8 cellular contexts compared by ENCODE assay signal in genomic region chr2:96874099-96874831, GRCh38. TPM values are rescaled to one million over a fixed set of nuclear protein-coding genes. Genes with fewer than 3 reads are reported as not detected.
DNase-seq lines count a peak whose midpoint lies in the region; ATAC-seq, FAIRE-seq and TF ChIP-seq lines count a peak whose summit lies in the region.

No MANE protein-coding gene starts in this region.

- peak; percentile 53 for DNase-seq in activated CD8-positive, alpha-beta T cell treated with anti-CD3 and anti-CD28 coated beads for 36 hours
- no peak for DNase-seq in activated CD8-positive, alpha-beta T cell treated with anti-CD3 and anti-CD28 coated beads, Interleukin-2, amount 10 ng/mL, durations not matched to agents 7 days and 5 days
- DNase-seq in H1 (ENCODE audit: low read depth in 1 of 2, low spot score in 2 of 2): no peak
- DNase-seq in NCI-H345 treated with DMSO at 0.1 percent for 48 hours (lab: John Stamatoyannopoulos, UW; ENCODE audit: unreplicated experiment): no peak
- no peak for DNase-seq in COLO829 (ENCODE audit: low spot score)

- POLR2A ChIA-PET in activated CD8-positive, alpha-beta T cell treated with anti-CD3 and anti-CD28 coated beads for 36 hours (lab: Charles Lee): interaction anchor here (1.2 to 2.2 kb wide), 3 partner anchors 11 to 69 kb away, joined by 4 to 9 read pairs (median 4); partner anchors contain the start of gene ANKRD39
- POLR2A ChIA-PET in activated CD8-positive, alpha-beta T cell treated with anti-CD3 and anti-CD28 coated beads, Interleukin-2, amount 10 ng/mL, durations not matched to agents 7 days and 5 days (lab: Charles Lee): interaction anchor here (0.7 to 1.0 kb wide), 2 partner anchors 17 to 51 kb away, joined by 3 read pairs; partner anchors contain the start of gene ANKRD39
- POLR2A ChIA-PET in H1 (lab: Charles Lee; ENCODE audit: partially characterized antibody): interaction anchor here (0.6 to 4.7 kb wide), 13 partner anchors 9 to 73 kb away, joined by 3 to 25 read pairs (median 4); partner anchors contain the start of genes ANKRD23 and ANKRD39

- TF ChIP-seq CTCF in activated CD8-positive, alpha-beta T cell treated with anti-CD3 and anti-CD28 coated beads for 36 hours (IDR thresholded peaks at IDR 0.05): no peak
- TF ChIP-seq CTCF in H1 (IDR thresholded peaks at IDR 0.05; ENCODE audit: control extremely low read depth in 1 of 3, insufficient read depth in 1 of 3, low read depth in 1 of 3, low read length in 3 of 3): no peak

- ATAC-seq in activated CD8-positive, alpha-beta T cell treated with anti-CD3 and anti-CD28 coated beads for 36 hours: peak; percentile 46
- ATAC-seq in activated CD8-positive, alpha-beta T cell treated with anti-CD3 and anti-CD28 coated beads, Interleukin-2, amount 10 ng/mL, durations not matched to agents 7 days and 5 days: no peak
- peak; percentile 42 for ATAC-seq in HG02981 (IDR thresholded peaks at IDR 0.05; ENCODE audit: unreplicated experiment)
- no peak for ATAC-seq in HG03469 (IDR thresholded peaks at IDR 0.05; ENCODE audit: unreplicated experiment)

- CTCF ChIA-PET in activated CD8-positive, alpha-beta T cell treated with anti-CD3 and anti-CD28 coated beads for 36 hours (lab: Charles Lee): interaction anchor here (1.2 to 2.0 kb wide), 4 partner anchors 16 to 82 kb away, joined by 3 to 14 read pairs (median 4); partner anchors contain the start of gene ANKRD39
- CTCF ChIA-PET in activated CD8-positive, alpha-beta T cell treated with anti-CD3 and anti-CD28 coated beads, Interleukin-2, amount 10 ng/mL, durations not matched to agents 7 days and 5 days (lab: Charles Lee): interaction anchor here (2.6 kb wide), 1 partner anchor 16 kb away, joined by 13 read pairs; the partner anchor contains the start of gene ANKRD39
- CTCF ChIA-PET in H1 (lab: Charles Lee; ENCODE audit: partially characterized antibody): interaction anchor here (0.6 to 8.1 kb wide), 17 partner anchors 9 to 238 kb away, joined by 3 to 48 read pairs (median 5); partner anchors contain the start of gene ANKRD39

- H3K27ac ChIP-seq in H1 (ENCODE audit: low read depth, low read length) (no peak overlapping the region), subcutaneous abdominal adipose tissue (ENCODE audit: low read depth, low read length) (peak overlapping the region; percentile 76)

- no peaks in the 10 kb centered on the region for H3K9me3 ChIP-seq in H1 (ENCODE audit: insufficient read depth in 2 of 2, low read depth in 1 of 2, low read length in 1 of 2)
- no peaks in the 10 kb centered on the region for H3K9me3 ChIP-seq in subcutaneous abdominal adipose tissue (ENCODE audit: control insufficient read depth in 5 of 5, low read length in 5 of 5)

- intact Hi-C loops in activated CD8-positive, alpha-beta T cell treated with anti-CD3 and anti-CD28 coated beads for 36 hours (cut with micrococcal nuclease): no loop called here

- H3K18ac ChIP-seq in H1 (ENCODE audit: extremely low read depth, low read length): peak overlapping the region; percentile 39

- no peak overlapping the region for H2BK120ac ChIP-seq in H1 (replicated peaks; ENCODE audit: low read depth, low read length)

- peak overlapping the region; percentile 87; the same call in 1 of the 2 replicates for H2BK12ac ChIP-seq in H1 (ENCODE audit: low read depth, low read length)

- H3K9me3 Mint-ChIP-seq in activated CD8-positive, alpha-beta T cell treated with anti-CD3 and anti-CD28 coated beads for 36 hours: no peaks in the 10 kb centered on the region
- H3K9me3 Mint-ChIP-seq in activated CD8-positive, alpha-beta T cell treated with anti-CD3 and anti-CD28 coated beads, Interleukin-2, amount 10 ng/mL, durations not matched to agents 7 days and 5 days (ENCODE audit: insufficient read depth): no peaks in the 10 kb centered on the region

- H3K79me2 ChIP-seq in H1 (ENCODE audit: control insufficient read depth in 1 of 2, insufficient read depth in 2 of 2, low read length in 2 of 2): no peaks in the 10 kb centered on the region

- peaks cover 11 to 42% (median 28%) of the 10 kb centered on the region in 4 experiments for H3K4me1 ChIP-seq in H1 (replicated peaks in 1 of 4; ENCODE audit: control insufficient read depth in 3 of 4, insufficient read depth in 4 of 4, low read length in 3 of 4)
- H3K4me1 ChIP-seq in subcutaneous abdominal adipose tissue (ENCODE audit: control insufficient read depth in 5 of 5, insufficient read depth in 5 of 5, low read length in 5 of 5): peaks cover 3 to 44% (median 31%) of the 10 kb centered on the region in 5 donors

- H2AK5ac ChIP-seq in H1 (ENCODE audit: low read depth, low read length): peak overlapping the region; percentile 18; the same call in 1 of the 2 replicates

- no peak overlapping the region for H4K5ac ChIP-seq in H1 (ENCODE audit: insufficient read length, low read depth, low read length)

- H3K9ac ChIP-seq in H1 (replicated peaks in 1 of 4; ENCODE audit: extremely low read depth in 1 of 4, low read depth in 3 of 4, low read length in 3 of 4): no peak overlapping the region
- no peak overlapping the region for H3K9ac ChIP-seq in subcutaneous abdominal adipose tissue (ENCODE audit: low read length in 5 of 5)

- H3K27me3 ChIP-seq in H1 (replicated peaks in 1 of 4; ENCODE audit: control insufficient read depth in 3 of 4, extremely low read depth in 1 of 4, insufficient read depth in 3 of 4, low read length in 3 of 4) (peaks cover 0 to 3% (median 0%) of the 10 kb centered on the region in 4 experiments; a peak in 2 of 7 replicates), subcutaneous abdominal adipose tissue (ENCODE audit: control insufficient read depth in 5 of 5, insufficient read depth in 4 of 5, low read length in 5 of 5) (peaks cover 0 to 7% (median 0%) of the 10 kb centered on the region in 5 donors)

- H3K14ac ChIP-seq in H1 (ENCODE audit: insufficient read length): no peak overlapping the region

- H4K91ac ChIP-seq in H1 (replicated peaks; ENCODE audit: insufficient read length, low read length): peak overlapping the region; percentile 54

- H3K4me2 ChIP-seq in H1 (ENCODE audit: insufficient read depth in 1 of 2, low read depth in 2 of 2, low read length in 2 of 2): no peak overlapping the region; a peak in 1 of 4 replicates

- no peak overlapping the region for H4K8ac ChIP-seq in H1 (ENCODE audit: extremely low read depth, insufficient read depth, low read length)

- H2BK20ac ChIP-seq in H1 (ENCODE audit: low read length): 0 out of 2 replicates have a peak overlapping the region, but pooled peaks have one; percentile 87

- no peaks in the 10 kb centered on the region for H4K20me1 ChIP-seq in H1 (replicated peaks in 1 of 2; ENCODE audit: control insufficient read depth in 1 of 2, insufficient read depth in 2 of 2, low read length in 2 of 2)

- no peak overlapping the region for H2AFZ ChIP-seq in H1 (ENCODE audit: low read length)

- H3K56ac ChIP-seq in H1 (replicated peaks; ENCODE audit: insufficient read length, low read depth, low read length): no peak overlapping the region

- no peak overlapping the region for H3K23ac ChIP-seq in H1 (ENCODE audit: insufficient read length)

- H3K4ac ChIP-seq in H1 (replicated peaks; ENCODE audit: insufficient read length, low read depth, low read length): no peak overlapping the region

- 78% methylated on average over 19 of the region's 19 CpGs; no CpG with 5 or more reads in 1 of the 2 experiments for WGBS in H1 (ENCODE audit: extremely low coverage in 1 of 2, insufficient coverage in 1 of 2, insufficient read length in 1 of 2, insufficient replicate concordance in 2 of 2, low coverage in 1 of 2, low lambda C conversion rate in 2 of 2, missing lambda C conversion rate in 1 of 2), 2 experiments

- H3K4me3 ChIP-seq in H1 (ENCODE audit: extremely low read depth in 1 of 4, insufficient read depth in 2 of 4, low read depth in 3 of 4, low read length in 4 of 4) (no peak overlapping the region), subcutaneous abdominal adipose tissue (ENCODE audit: low read depth in 1 of 5, low read length in 5 of 5) (peak overlapping the region in 1 of 5 donors; percentile 13)

- H3K79me1 ChIP-seq in H1 (ENCODE audit: low read depth, low read length): no peaks in the 10 kb centered on the region

- H3K27me3 Mint-ChIP-seq in activated CD8-positive, alpha-beta T cell treated with anti-CD3 and anti-CD28 coated beads for 36 hours: peaks cover 3% of the 10 kb centered on the region
- H3K27me3 Mint-ChIP-seq in activated CD8-positive, alpha-beta T cell treated with anti-CD3 and anti-CD28 coated beads, Interleukin-2, amount 10 ng/mL, durations not matched to agents 7 days and 5 days (ENCODE audit: low read depth): peaks cover 4% of the 10 kb centered on the region

- H3K36me3 ChIP-seq in H1 (ENCODE audit: control insufficient read depth in 2 of 4, insufficient read depth in 4 of 4, low read length in 3 of 4): no peaks in the 10 kb centered on the region
- H3K36me3 ChIP-seq in subcutaneous abdominal adipose tissue (ENCODE audit: control insufficient read depth in 5 of 5, insufficient read depth in 5 of 5, low read length in 5 of 5): no peaks in the 10 kb centered on the region

- no peak for TF ChIP-seq EP300 in H1 (IDR thresholded peaks at IDR 0.05; ENCODE audit: borderline replicate concordance in 1 of 2, low read depth in 2 of 2, low read length in 2 of 2)

- peaks cover 50% of the 10 kb centered on the region for H3K4me1 Mint-ChIP-seq in activated CD8-positive, alpha-beta T cell treated with anti-CD3 and anti-CD28 coated beads for 36 hours (ENCODE audit: low read depth)
- peaks cover 32% of the 10 kb centered on the region for H3K4me1 Mint-ChIP-seq in activated CD8-positive, alpha-beta T cell treated with anti-CD3 and anti-CD28 coated beads, Interleukin-2, amount 10 ng/mL, durations not matched to agents 7 days and 5 days (ENCODE audit: low read depth)

- H2BK15ac ChIP-seq in H1 (ENCODE audit: low read length): 0 out of 2 replicates have a peak overlapping the region, but pooled peaks have one; percentile 10

- no peaks in the 10 kb centered on the region for H3K36me3 Mint-ChIP-seq in activated CD8-positive, alpha-beta T cell treated with anti-CD3 and anti-CD28 coated beads for 36 hours (ENCODE audit: low read depth)
- no peaks in the 10 kb centered on the region for H3K36me3 Mint-ChIP-seq in activated CD8-positive, alpha-beta T cell treated with anti-CD3 and anti-CD28 coated beads, Interleukin-2, amount 10 ng/mL, durations not matched to agents 7 days and 5 days (ENCODE audit: low read depth)

- no peak for TF ChIP-seq RAD21 in H1 (IDR thresholded peaks at IDR 0.05 in 1 of 2, conservative IDR thresholded peaks at IDR 0.05 in 1 of 2; ENCODE audit: low read depth in 2 of 2, low read length in 2 of 2)

- no peak overlapping the region for H3K4me3 Mint-ChIP-seq in activated CD8-positive, alpha-beta T cell treated with anti-CD3 and anti-CD28 coated beads for 36 hours
- H3K4me3 Mint-ChIP-seq in activated CD8-positive, alpha-beta T cell treated with anti-CD3 and anti-CD28 coated beads, Interleukin-2, amount 10 ng/mL, durations not matched to agents 7 days and 5 days: no peak overlapping the region

- no peak for TF ChIP-seq POLR2A in H1 (IDR thresholded peaks at IDR 0.05; ENCODE audit: control extremely low read depth in 1 of 2, low read depth in 2 of 2, low read length in 2 of 2)

- H3K27ac Mint-ChIP-seq in activated CD8-positive, alpha-beta T cell treated with anti-CD3 and anti-CD28 coated beads for 36 hours: peak overlapping the region; percentile 62
- H3K27ac Mint-ChIP-seq in activated CD8-positive, alpha-beta T cell treated with anti-CD3 and anti-CD28 coated beads, Interleukin-2, amount 10 ng/mL, durations not matched to agents 7 days and 5 days: no peak overlapping the region

- H2BK5ac ChIP-seq in H1 (ENCODE audit: low read depth, low read length): peak overlapping the region; percentile 46; the same call in 1 of the 2 replicates

- no peak for FAIRE-seq in H1 (lab: Jason Lieb, UNC)

- H3K23me2 ChIP-seq in H1 (ENCODE audit: low read depth, low read length): peaks cover 5% of the 10 kb centered on the region; the same call in 1 of the 2 replicates

RNA-seq across cellular contexts. Expression of gene SEMA4C, which starts 4.4 kb away (rescaled TPM):
- 10 to 100 TPM; 10.4 to 12.4 TPM for total RNA-seq in activated CD8-positive, alpha-beta T cell treated with anti-CD3 and anti-CD28 coated beads for 36 hours
- total RNA-seq in activated CD8-positive, alpha-beta T cell treated with anti-CD3 and anti-CD28 coated beads, Interleukin-2, amount 10 ng/mL, durations not matched to agents 7 days and 5 days: 10 to 100 TPM; 21.0 to 24.5 TPM
- total RNA-seq in H1 (2021; fragmentation: NEBNext Ultra II Directional; extraction: Animal tissue kit (Norgen Biotek cat#: 25700)): 67.3 and 74.3 TPM in 2 replicates
- polyA plus RNA-seq in H1 (2011; rRNA removed): 47.5 and 71.4 TPM in 2 replicates
- 58.9 TPM for polyA plus RNA-seq in H1 (2011; cell fraction: cytosol; rRNA removed)
- polyA plus RNA-seq in H1 (2011; cell fraction: nucleus; rRNA removed): 141 TPM
- polyA plus RNA-seq in H1 (2012, experiment 1 of 2): 45.7 to 74.3 TPM (median 68.2 TPM) in 4 replicates
- polyA plus RNA-seq in H1 (2012, experiment 2 of 2): 49.5 TPM
- polyA plus RNA-seq in H1 (2013, experiment 1 of 2): 61.0 TPM
- polyA plus RNA-seq in H1 (2013, experiment 2 of 2): 59.0 TPM
- polyA minus RNA-seq in H1 (2011; rRNA and poly(A)+ RNA removed): 86.3 and 87.9 TPM in 2 replicates
- polyA minus RNA-seq in H1 (2011; cell fraction: cytosol; rRNA and poly(A)+ RNA removed): 47.3 TPM
- 43.7 TPM for polyA minus RNA-seq in H1 (2011; cell fraction: nucleus; rRNA and poly(A)+ RNA removed)

RNA-seq across cellular contexts. Expression of gene ANKRD39, which starts 16.4 kb away (rescaled TPM):
- 10 to 100 TPM; 22.6 TPM for total RNA-seq in activated CD8-positive, alpha-beta T cell treated with anti-CD3 and anti-CD28 coated beads for 36 hours
- 10 to 100 TPM; 35.4 to 36.7 TPM for total RNA-seq in activated CD8-positive, alpha-beta T cell treated with anti-CD3 and anti-CD28 coated beads, Interleukin-2, amount 10 ng/mL, durations not matched to agents 7 days and 5 days
- 18.5 and 19.7 TPM in 2 replicates for total RNA-seq in H1 (2021; fragmentation: NEBNext Ultra II Directional; extraction: Animal tissue kit (Norgen Biotek cat#: 25700))
- 21.3 and 22.9 TPM in 2 replicates for polyA plus RNA-seq in H1 (2011; rRNA removed)
- 18.1 TPM for polyA plus RNA-seq in H1 (2011; cell fraction: cytosol; rRNA removed)
- 36.1 TPM for polyA plus RNA-seq in H1 (2011; cell fraction: nucleus; rRNA removed)
- polyA plus RNA-seq in H1 (2012, experiment 1 of 2): 15.8 to 18.8 TPM (median 16.9 TPM) in 4 replicates
- polyA plus RNA-seq in H1 (2012, experiment 2 of 2): 21.7 TPM
- 18.2 TPM for polyA plus RNA-seq in H1 (2013, experiment 1 of 2)
- 18.1 TPM for polyA plus RNA-seq in H1 (2013, experiment 2 of 2)
- 6.8 and 7.2 TPM in 2 replicates for polyA minus RNA-seq in H1 (2011; rRNA and poly(A)+ RNA removed)
- polyA minus RNA-seq in H1 (2011; cell fraction: cytosol; rRNA and poly(A)+ RNA removed): 5.2 TPM
- 10.3 TPM for polyA minus RNA-seq in H1 (2011; cell fraction: nucleus; rRNA and poly(A)+ RNA removed)

RNA-seq across cellular contexts. Expression of gene ANKRD23, which starts 30.4 kb away (rescaled TPM):
- total RNA-seq in activated CD8-positive, alpha-beta T cell treated with anti-CD3 and anti-CD28 coated beads for 36 hours: 1 to 10 TPM; 5.3 to 5.7 TPM
- total RNA-seq in activated CD8-positive, alpha-beta T cell treated with anti-CD3 and anti-CD28 coated beads, Interleukin-2, amount 10 ng/mL, durations not matched to agents 7 days and 5 days: 10 to 100 TPM; 12.6 to 17.2 TPM
- total RNA-seq in H1 (2021; fragmentation: NEBNext Ultra II Directional; extraction: Animal tissue kit (Norgen Biotek cat#: 25700)): 2.9 and 3.5 TPM in 2 replicates
- polyA plus RNA-seq in H1 (2011; rRNA removed): 3.4 and 4.8 TPM in 2 replicates
- polyA plus RNA-seq in H1 (2011; cell fraction: cytosol; rRNA removed): 3.9 TPM
- polyA plus RNA-seq in H1 (2011; cell fraction: nucleus; rRNA removed): 29.4 TPM
- 2.3 to 5.8 TPM (median 3.8 TPM) in 4 replicates for polyA plus RNA-seq in H1 (2012, experiment 1 of 2)
- polyA plus RNA-seq in H1 (2012, experiment 2 of 2): 2.0 TPM
- 2.5 TPM for polyA plus RNA-seq in H1 (2013, experiment 1 of 2)
- polyA plus RNA-seq in H1 (2013, experiment 2 of 2): 2.4 TPM
- polyA minus RNA-seq in H1 (2011; rRNA and poly(A)+ RNA removed): 2.6 and 3.1 TPM in 2 replicates
- 2.9 TPM for polyA minus RNA-seq in H1 (2011; cell fraction: cytosol; rRNA and poly(A)+ RNA removed)
- polyA minus RNA-seq in H1 (2011; cell fraction: nucleus; rRNA and poly(A)+ RNA removed): 3.9 TPM

RNA-seq across cellular contexts. Expression of gene CNNM3, which starts 58.2 kb away (rescaled TPM):
- total RNA-seq in activated CD8-positive, alpha-beta T cell treated with anti-CD3 and anti-CD28 coated beads for 36 hours: 10 to 100 TPM; 15.8 to 19.3 TPM
- 10 to 100 TPM; 28.1 to 29.9 TPM for total RNA-seq in activated CD8-positive, alpha-beta T cell treated with anti-CD3 and anti-CD28 coated beads, Interleukin-2, amount 10 ng/mL, durations not matched to agents 7 days and 5 days
- 29.2 and 29.9 TPM in 2 replicates for total RNA-seq in H1 (2021; fragmentation: NEBNext Ultra II Directional; extraction: Animal tissue kit (Norgen Biotek cat#: 25700))
- polyA plus RNA-seq in H1 (2011; rRNA removed): 29.1 and 39.0 TPM in 2 replicates
- 19.0 TPM for polyA plus RNA-seq in H1 (2011; cell fraction: cytosol; rRNA removed)
- 60.7 TPM for polyA plus RNA-seq in H1 (2011; cell fraction: nucleus; rRNA removed)
- polyA plus RNA-seq in H1 (2012, experiment 1 of 2): 16.3 to 26.5 TPM (median 21.7 TPM) in 4 replicates
- 16.7 TPM for polyA plus RNA-seq in H1 (2012, experiment 2 of 2)
- 30.0 TPM for polyA plus RNA-seq in H1 (2013, experiment 1 of 2)
- 28.7 TPM for polyA plus RNA-seq in H1 (2013, experiment 2 of 2)
- polyA minus RNA-seq in H1 (2011; rRNA and poly(A)+ RNA removed): 39.0 and 41.6 TPM in 2 replicates
- 27.4 TPM for polyA minus RNA-seq in H1 (2011; cell fraction: cytosol; rRNA and poly(A)+ RNA removed)
- polyA minus RNA-seq in H1 (2011; cell fraction: nucleus; rRNA and poly(A)+ RNA removed): 42.5 TPM

Comparison
In these comparisons a context has a peak if more than half of its experiments do, and no peak if none do; other contexts are left out.
1. ATAC-seq: peak in activated CD8-positive, alpha-beta T cell treated with anti-CD3 and anti-CD28 coated beads for 36 hours (single experiment) and HG02981 (single experiment); none in activated CD8-positive, alpha-beta T cell treated with anti-CD3 and anti-CD28 coated beads, Interleukin-2, amount 10 ng/mL, durations not matched to agents 7 days and 5 days (single experiment) and HG03469 (single experiment).